8 cellular contexts compared by ENCODE assay signal in the genomic region with DNA sequence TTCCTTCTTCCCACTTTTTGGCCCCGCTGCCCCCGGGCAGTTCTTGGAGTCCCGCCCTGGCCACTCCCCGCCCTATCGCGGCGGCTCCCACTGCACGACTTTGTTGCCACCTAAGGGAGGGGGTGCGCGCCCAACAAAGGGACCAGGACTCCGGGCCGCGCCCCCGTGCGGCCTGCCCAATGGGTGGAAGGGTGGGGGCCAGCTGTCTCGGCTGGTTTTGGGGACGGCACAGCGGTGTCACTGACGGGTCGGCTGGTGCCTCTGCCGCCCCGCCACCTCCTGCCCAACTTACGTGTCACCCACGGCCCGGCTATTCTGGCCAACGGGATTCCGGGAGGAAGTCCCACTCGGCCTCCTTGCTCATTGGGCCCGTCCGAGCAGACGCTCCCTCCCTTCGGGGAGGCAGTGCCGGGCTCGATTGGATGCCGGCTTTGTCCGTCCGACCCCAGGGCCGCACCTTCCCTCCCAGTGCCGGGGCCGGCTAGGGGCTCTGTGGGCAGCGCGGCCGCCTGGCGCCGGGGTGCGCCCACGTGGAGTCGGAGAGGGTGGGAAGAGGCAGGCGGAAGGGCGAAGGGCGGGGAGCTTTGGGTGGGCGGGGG. TPM values are rescaled to one million over a fixed set of nuclear protein-coding genes. Genes with fewer than 3 reads are reported as not detected.
DNase-seq lines count a peak whose midpoint lies in the region; ATAC-seq and TF ChIP-seq lines count a peak whose summit lies in the region.

A gene with protein sequence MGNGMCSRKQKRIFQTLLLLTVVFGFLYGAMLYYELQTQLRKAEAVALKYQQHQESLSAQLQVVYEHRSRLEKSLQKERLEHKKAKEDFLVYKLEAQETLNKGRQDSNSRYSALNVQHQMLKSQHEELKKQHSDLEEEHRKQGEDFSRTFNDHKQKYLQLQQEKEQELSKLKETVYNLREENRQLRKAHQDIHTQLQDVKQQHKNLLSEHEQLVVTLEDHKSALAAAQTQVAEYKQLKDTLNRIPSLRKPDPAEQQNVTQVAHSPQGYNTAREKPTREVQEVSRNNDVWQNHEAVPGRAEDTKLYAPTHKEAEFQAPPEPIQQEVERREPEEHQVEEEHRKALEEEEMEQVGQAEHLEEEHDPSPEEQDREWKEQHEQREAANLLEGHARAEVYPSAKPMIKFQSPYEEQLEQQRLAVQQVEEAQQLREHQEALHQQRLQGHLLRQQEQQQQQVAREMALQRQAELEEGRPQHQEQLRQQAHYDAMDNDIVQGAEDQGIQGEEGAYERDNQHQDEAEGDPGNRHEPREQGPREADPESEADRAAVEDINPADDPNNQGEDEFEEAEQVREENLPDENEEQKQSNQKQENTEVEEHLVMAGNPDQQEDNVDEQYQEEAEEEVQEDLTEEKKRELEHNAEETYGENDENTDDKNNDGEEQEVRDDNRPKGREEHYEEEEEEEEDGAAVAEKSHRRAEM (minus strand): TSS at position 314 of the 599 bp plus-strand sequence. CDS start 639 bp downstream, outside the sequence.

- H3K36me3 Mint-ChIP-seq in CD4-positive, CD25-positive, alpha-beta regulatory T cell, result no peaks in the 10 kb centered on the region

- WGBS in lower leg skin, 2 donors, result 0% methylated on average over 26 to 31 of the region's 52 CpGs

- TF ChIP-seq CTCF in lower leg skin (IDR thresholded peaks at IDR 0.05), result no peak

- H3K9me3 Mint-ChIP-seq in CD4-positive, CD25-positive, alpha-beta regulatory T cell, result peaks cover 0 to 9% (median 0%) of the 10 kb centered on the region in 7 donors

- ATAC-seq in CD4-positive, CD25-positive, alpha-beta regulatory T cell (ENCODE audit: low read depth in 2 of 2), result peak; percentile 65 to 66
- ATAC-seq in HG03432 (IDR thresholded peaks at IDR 0.05; ENCODE audit: unreplicated experiment), result peak; percentile 86

- H3K27me3 ChIP-seq in CD4-positive, CD25-positive, alpha-beta regulatory T cell (ENCODE audit: control insufficient read depth, insufficient read depth, low read length), result peaks cover 19% of the 10 kb centered on the region
- H3K27me3 ChIP-seq in duodenal mucosa (ENCODE audit: control insufficient read depth in 1 of 2, insufficient read depth in 2 of 2, low read length in 2 of 2), result no peaks in the 10 kb centered on the region

- H3K27ac ChIP-seq in CD4-positive, CD25-positive, alpha-beta regulatory T cell (ENCODE audit: insufficient read depth, low read length, poor library complexity, severe bottlenecking), result no peak within 1 kb of the TSS
- peak within 1 kb of the TSS; percentile 93 for H3K27ac ChIP-seq in duodenal mucosa (ENCODE audit: low read depth, low read length)

- peak within 1 kb of the TSS; percentile 72 to 76 for H3K9ac ChIP-seq in duodenal mucosa (ENCODE audit: low read depth in 1 of 2, low read length in 2 of 2)

- TF ChIP-seq POLR2A in lower leg skin (IDR thresholded peaks at IDR 0.05), result no peak

- intact Hi-C loops in lower leg skin (cut with DNase I; ENCODE audit: low total_unique reads), result no loop called here

- no peak within 1 kb of the TSS for H3K4me3 ChIP-seq in CD4-positive, CD25-positive, alpha-beta regulatory T cell (ENCODE audit: low read depth, low read length)
- H3K4me3 ChIP-seq in duodenal mucosa (ENCODE audit: low read depth in 1 of 2, low read length in 2 of 2) (peak within 1 kb of the TSS; percentile 71 to 87), lower leg skin (ENCODE audit: low read depth, poor library complexity, severe bottlenecking) (peak within 1 kb of the TSS; percentile 73)

- no peaks in the 10 kb centered on the region for H3K9me3 ChIP-seq in CD4-positive, CD25-positive, alpha-beta regulatory T cell (ENCODE audit: control insufficient read depth in 2 of 2, low read length in 2 of 2)
- H3K9me3 ChIP-seq in duodenal mucosa (ENCODE audit: control insufficient read depth in 1 of 2, low read length in 2 of 2), result no peaks in the 10 kb centered on the region

- peaks cover 0 to 9% (median 8%) of the 10 kb centered on the region in 4 donors for H3K4me1 Mint-ChIP-seq in CD4-positive, CD25-positive, alpha-beta regulatory T cell

- peak in 2 of 3 donors; percentile 1 to 49 for DNase-seq in CD4-positive, CD25-positive, alpha-beta regulatory T cell
- DNase-seq in GM19240 (ENCODE audit: insufficient read length, low spot score) (peak; percentile 58), NCI-H510A (lab: John Stamatoyannopoulos, UW) (peak; percentile 90), lower leg skin (ENCODE audit: low spot score in 2 of 2) (peak; percentile 91 to 98)
- peak; percentile 67 for DNase-seq in activated CD4-positive, alpha-beta T cell treated with anti-CD3 and anti-CD28 coated beads for 48 hours
- peak in 2 of 3 experiments; percentile 23 to 53 for DNase-seq in stimulated activated CD4-positive, alpha-beta T cell treated with anti-CD3 and anti-CD28 coated beads, TNF-alpha, amount 100 ng/mL, for 24 hours (ENCODE audit: low read depth in 3 of 3)

- H3K27ac Mint-ChIP-seq in CD4-positive, CD25-positive, alpha-beta regulatory T cell, result no peak within 1 kb of the TSS

- peaks cover 53% of the 10 kb centered on the region for H3K27me3 Mint-ChIP-seq in CD4-positive, CD25-positive, alpha-beta regulatory T cell

- H3K36me3 ChIP-seq in CD4-positive, CD25-positive, alpha-beta regulatory T cell (ENCODE audit: control insufficient read depth, insufficient read depth, low read length), result no peaks in the 10 kb centered on the region
- no peaks in the 10 kb centered on the region for H3K36me3 ChIP-seq in duodenal mucosa (ENCODE audit: control insufficient read depth in 1 of 2, insufficient read depth in 2 of 2, low read length in 2 of 2)

- peak within 1 kb of the TSS; percentile 43 to 81 (median 60) for H3K4me3 Mint-ChIP-seq in CD4-positive, CD25-positive, alpha-beta regulatory T cell

- peaks cover 12% of the 10 kb centered on the region for H3K4me1 ChIP-seq in CD4-positive, CD25-positive, alpha-beta regulatory T cell (ENCODE audit: control insufficient read depth, insufficient read depth, low read length, poor library complexity, severe bottlenecking)
- H3K4me1 ChIP-seq in duodenal mucosa (ENCODE audit: control insufficient read depth in 1 of 2, insufficient read depth in 2 of 2, low read length in 2 of 2), result peaks cover 17 to 32% of the 10 kb centered on the region in 2 donors

RNA-seq across cellular contexts. Expression of the gene that starts here (rescaled TPM):
- total RNA-seq in CD4-positive, CD25-positive, alpha-beta regulatory T cell, result 0.67 TPM
- polyA plus RNA-seq in CD4-positive, CD25-positive, alpha-beta regulatory T cell, result not detected
- total RNA-seq in lower leg skin, result 10 to 100 TPM in 3 of 4 donors, 1 to 10 TPM in 1; 7.6 to 25.5 (median 14.5) TPM

Comparison
In these comparisons a context has a peak if more than half of its experiments do, and no peak if none do; other contexts are left out.
1. Peak in DNase-seq and ATAC-seq in CD4-positive, CD25-positive, alpha-beta regulatory T cell; RNA of the gene not detected or under 1 TPM.
2. DNase-seq: peak in every context shown above with its lines; median percentile 94 in lower leg skin; 90 in NCI-H510A; 67 in activated CD4-positive, alpha-beta T cell treated with anti-CD3 and anti-CD28 coated beads for 48 hours; 58 in GM19240; 38 in stimulated activated CD4-positive, alpha-beta T cell treated with anti-CD3 and anti-CD28 coated beads, TNF-alpha, amount 100 ng/mL, for 24 hours; 25 in CD4-positive, CD25-positive, alpha-beta regulatory T cell.